In the genomic region with DNA sequence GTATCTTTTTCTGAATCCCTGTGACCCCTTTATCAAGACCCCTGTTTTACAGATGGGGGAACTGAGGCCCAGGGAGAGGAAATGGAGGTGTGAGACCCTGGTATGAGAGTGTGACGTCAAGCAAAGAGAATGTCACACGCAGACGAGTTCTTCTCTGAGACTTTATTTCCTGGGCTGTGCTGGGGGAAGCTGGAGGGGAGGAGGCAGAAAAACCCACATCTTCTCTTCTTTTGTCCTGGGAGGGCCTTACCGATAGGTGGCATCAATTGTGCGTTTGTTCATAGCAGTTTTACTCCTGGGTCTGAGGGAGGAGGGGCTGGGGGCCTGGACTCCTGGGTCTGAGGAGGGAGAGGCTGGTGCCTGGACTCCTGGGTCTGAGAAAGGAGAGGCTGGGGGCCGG, we compare ENCODE assay signal across 3 cellular contexts.
TF ChIP-seq lines count a peak whose summit lies in the region.

No MANE protein-coding gene starts in this region.

TF ChIP-seq in SK-N-SH, 30 proteins besides CTCF, POLR2A, EP300 and RAD21:
- no peak for TF ChIP-seq RFX5 (IDR thresholded peaks at IDR 0.05; ENCODE audit: low read length)
- no peak for TF ChIP-seq MEF2A (IDR thresholded peaks at IDR 0.05; ENCODE audit: borderline replicate concordance, low read depth)
- no peak for TF ChIP-seq TAF1 (IDR thresholded peaks at IDR 0.05; ENCODE audit: borderline replicate concordance, low read depth, low read length)
- TF ChIP-seq, protein P1, sequence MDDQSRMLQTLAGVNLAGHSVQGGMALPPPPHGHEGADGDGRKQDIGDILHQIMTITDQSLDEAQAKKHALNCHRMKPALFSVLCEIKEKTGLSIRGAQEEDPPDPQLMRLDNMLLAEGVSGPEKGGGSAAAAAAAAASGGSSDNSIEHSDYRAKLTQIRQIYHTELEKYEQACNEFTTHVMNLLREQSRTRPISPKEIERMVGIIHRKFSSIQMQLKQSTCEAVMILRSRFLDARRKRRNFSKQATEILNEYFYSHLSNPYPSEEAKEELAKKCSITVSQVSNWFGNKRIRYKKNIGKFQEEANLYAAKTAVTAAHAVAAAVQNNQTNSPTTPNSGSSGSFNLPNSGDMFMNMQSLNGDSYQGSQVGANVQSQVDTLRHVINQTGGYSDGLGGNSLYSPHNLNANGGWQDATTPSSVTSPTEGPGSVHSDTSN (IDR thresholded peaks at IDR 0.05), result no peak
- no peak for TF ChIP-seq RXRA (IDR thresholded peaks at IDR 0.05; ENCODE audit: borderline replicate concordance, low read depth)
- no peak for TF ChIP-seq POLR2AphosphoS5 (IDR thresholded peaks at IDR 0.05; ENCODE audit: low read depth, low read length)
- no peak for TF ChIP-seq SMC3 (IDR thresholded peaks at IDR 0.05; ENCODE audit: low read depth, low read length)
- no peak for TF ChIP-seq MXI1 (IDR thresholded peaks at IDR 0.05; ENCODE audit: low read depth, low read length)
- TF ChIP-seq FOSL2 (IDR thresholded peaks at IDR 0.05; ENCODE audit: borderline replicate concordance, low read depth), result no peak
TF ChIP-seq in SK-N-SH: peak in this region for 0.

TF ChIP-seq in SK-N-SH treated with all-trans-retinoic acid at 6 μM for 48 hours, 23 proteins besides CTCF, POLR2A, EP300 and RAD21:
- TF ChIP-seq, protein P2, sequence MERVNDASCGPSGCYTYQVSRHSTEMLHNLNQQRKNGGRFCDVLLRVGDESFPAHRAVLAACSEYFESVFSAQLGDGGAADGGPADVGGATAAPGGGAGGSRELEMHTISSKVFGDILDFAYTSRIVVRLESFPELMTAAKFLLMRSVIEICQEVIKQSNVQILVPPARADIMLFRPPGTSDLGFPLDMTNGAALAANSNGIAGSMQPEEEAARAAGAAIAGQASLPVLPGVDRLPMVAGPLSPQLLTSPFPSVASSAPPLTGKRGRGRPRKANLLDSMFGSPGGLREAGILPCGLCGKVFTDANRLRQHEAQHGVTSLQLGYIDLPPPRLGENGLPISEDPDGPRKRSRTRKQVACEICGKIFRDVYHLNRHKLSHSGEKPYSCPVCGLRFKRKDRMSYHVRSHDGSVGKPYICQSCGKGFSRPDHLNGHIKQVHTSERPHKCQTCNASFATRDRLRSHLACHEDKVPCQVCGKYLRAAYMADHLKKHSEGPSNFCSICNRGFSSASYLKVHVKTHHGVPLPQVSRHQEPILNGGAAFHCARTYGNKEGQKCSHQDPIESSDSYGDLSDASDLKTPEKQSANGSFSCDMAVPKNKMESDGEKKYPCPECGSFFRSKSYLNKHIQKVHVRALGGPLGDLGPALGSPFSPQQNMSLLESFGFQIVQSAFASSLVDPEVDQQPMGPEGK (CRISPR knock-in tag; IDR thresholded peaks at IDR 0.05; ENCODE audit: borderline replicate concordance), result no peak
- TF ChIP-seq TOX (CRISPR knock-in tag; IDR thresholded peaks at IDR 0.05; ENCODE audit: borderline replicate concordance), result no peak
TF ChIP-seq in SK-N-SH treated with all-trans-retinoic acid at 6 μM for 48 hours: peak in this region for 0.

TF ChIP-seq in IMR-90, 13 proteins besides CTCF, POLR2A, EP300 and RAD21:
- TF ChIP-seq MXI1 (IDR thresholded peaks at IDR 0.05; ENCODE audit: borderline replicate concordance, low read depth, low read length) (no peak), MAZ (IDR thresholded peaks at IDR 0.05; ENCODE audit: borderline replicate concordance, low read depth, low read length) (no peak), SMC3 (IDR thresholded peaks at IDR 0.05; ENCODE audit: low read depth, low read length) (no peak)
- TF ChIP-seq, protein P3, sequence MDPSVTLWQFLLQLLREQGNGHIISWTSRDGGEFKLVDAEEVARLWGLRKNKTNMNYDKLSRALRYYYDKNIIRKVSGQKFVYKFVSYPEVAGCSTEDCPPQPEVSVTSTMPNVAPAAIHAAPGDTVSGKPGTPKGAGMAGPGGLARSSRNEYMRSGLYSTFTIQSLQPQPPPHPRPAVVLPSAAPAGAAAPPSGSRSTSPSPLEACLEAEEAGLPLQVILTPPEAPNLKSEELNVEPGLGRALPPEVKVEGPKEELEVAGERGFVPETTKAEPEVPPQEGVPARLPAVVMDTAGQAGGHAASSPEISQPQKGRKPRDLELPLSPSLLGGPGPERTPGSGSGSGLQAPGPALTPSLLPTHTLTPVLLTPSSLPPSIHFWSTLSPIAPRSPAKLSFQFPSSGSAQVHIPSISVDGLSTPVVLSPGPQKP (IDR thresholded peaks at IDR 0.05; ENCODE audit: borderline replicate concordance, low read depth, low read length), result no peak
